ENCODE assay signal across 19 cellular contexts in genomic region chr1:108593448-108593847, GRCh38. TPM values are rescaled to one million over a fixed set of nuclear protein-coding genes. Genes with fewer than 3 reads are reported as not detected.
DNase-seq lines count a peak whose midpoint lies in the region; ATAC-seq, FAIRE-seq and TF ChIP-seq lines count a peak whose summit lies in the region.
"Had no signal": no experiment of that assay in that cellular context is flagged by ENCODE, and none has a peak within 500 bp of the region (broad histone marks: within the 10 kb centered on the region; RNA-seq: fewer than 3 reads in every experiment).

No MANE protein-coding gene starts in this region.

- H3K4me1 Mint-ChIP-seq in CD4-positive, alpha-beta memory T cell = peaks cover 23 to 37% (median 33%) of the 10 kb centered on the region in 4 donors
- peaks cover 45% of the 10 kb centered on the region for H3K4me1 Mint-ChIP-seq in activated T-helper 1 cell treated with anti-CD3 and anti-CD28 coated beads, Interleukin-12 subunit alpha, Interleukin-12 subunit beta, Interleukin-2, Interleukin-4 antibody, amounts not matched to agents 30 ng/mL and 10 ng/mL and 1 ng/mL, durations not matched to agents 14 hours and 24 hours and 36 hours (ENCODE audit: low read depth)
- H3K4me1 Mint-ChIP-seq in stimulated activated effector memory CD8-positive, alpha-beta T cell treated with anti-CD3 and anti-CD28 coated beads, Interleukin-12 subunit alpha, Interleukin-12 subunit beta, amount 100 ng/mL, for 72 hours = peaks cover 41% of the 10 kb centered on the region

- peaks cover 39% of the 10 kb centered on the region for H3K4me1 ChIP-seq in CD4-positive, alpha-beta memory T cell (ENCODE audit: insufficient read depth, low read length)
- peaks cover 0 to 5% of the 10 kb centered on the region in 2 experiments; a peak in 3 of 5 replicates for H3K4me1 ChIP-seq in K562 (replicated peaks in 1 of 2; ENCODE audit: control insufficient read depth in 2 of 2, insufficient read depth in 2 of 2, low read length in 2 of 2)
- H3K4me1 ChIP-seq: Caco-2 had no signal

- TF ChIP-seq POLR2A in K562 (conservative IDR thresholded peaks at IDR 0.05) = no peak

- 65% methylated on average over 2 of the region's 2 CpGs for WGBS in K562 (ENCODE audit: insufficient coverage, low coverage, missing lambda C conversion rate)

- H3K9me3 ChIP-seq in CD4-positive, alpha-beta memory T cell (ENCODE audit: control insufficient read depth in 1 of 2, low read length in 2 of 2) = no peaks in the 10 kb centered on the region
- H3K9me3 ChIP-seq in K562 (replicated peaks; ENCODE audit: control insufficient read depth, insufficient read depth, low read depth, low read length) = no peaks in the 10 kb centered on the region
- H3K9me3 ChIP-seq: A549, BLaER1, Caco-2 had no signal

- DNase-seq in CD4-positive, alpha-beta memory T cell = no peak
- DNase-seq in activated T-helper 1 cell treated with anti-CD3 and anti-CD28 coated beads, Interleukin-12 subunit alpha, Interleukin-12 subunit beta, Interleukin-2, Interleukin-4 antibody, amounts not matched to agents 30 ng/mL and 10 ng/mL and 1 ng/mL, durations not matched to agents 14 hours and 24 hours and 36 hours (ENCODE audit: low spot score) = no peak
- DNase-seq in K562 (ENCODE audit: extremely low read depth in 1 of 4, low spot score in 3 of 4) = no peak
- DNase-seq in stimulated activated effector memory CD8-positive, alpha-beta T cell treated with anti-CD3 and anti-CD28 coated beads, Interleukin-12 subunit alpha, Interleukin-12 subunit beta, amount 100 ng/mL, for 72 hours (ENCODE audit: low spot score in 2 of 2) = no peak
- DNase-seq in AML-193 (lab: John Stamatoyannopoulos, UW) = no peak
- no peak for DNase-seq in GM20000 (ENCODE audit: low spot score)
- DNase-seq: Caco-2, GOT3, H7, HFFc6 had no signal

- peaks cover 15% of the 10 kb centered on the region for H3K79me2 ChIP-seq in K562 (ENCODE audit: control insufficient read depth, insufficient read depth, low read length)

- TF ChIP-seq EP300 in K562 (IDR thresholded peaks at IDR 0.05; ENCODE audit: low read length) = no peak

- H3K4me3 Mint-ChIP-seq in CD4-positive, alpha-beta memory T cell = no peak overlapping the region
- no peak overlapping the region for H3K4me3 Mint-ChIP-seq in activated T-helper 1 cell treated with anti-CD3 and anti-CD28 coated beads, Interleukin-12 subunit alpha, Interleukin-12 subunit beta, Interleukin-2, Interleukin-4 antibody, amounts not matched to agents 30 ng/mL and 10 ng/mL and 1 ng/mL, durations not matched to agents 14 hours and 24 hours and 36 hours
- no peak overlapping the region for H3K4me3 Mint-ChIP-seq in stimulated activated effector memory CD8-positive, alpha-beta T cell treated with anti-CD3 and anti-CD28 coated beads, Interleukin-12 subunit alpha, Interleukin-12 subunit beta, amount 100 ng/mL, for 72 hours
- H3K4me3 Mint-ChIP-seq: HFFc6 had no signal

- H3K4me3 ChIP-seq in CD4-positive, alpha-beta memory T cell (ENCODE audit: low read length in 2 of 2) = no peak overlapping the region
- no peak overlapping the region for H3K4me3 ChIP-seq in K562
- H3K4me3 ChIP-seq: A549, BLaER1 had no signal

- in situ Hi-C loops in K562 (cut with MboI) = no loop called here

- POLR2A ChIA-PET in CD4-positive, alpha-beta memory T cell (lab: Charles Lee; ENCODE audit: partially characterized antibody) = interaction anchor here (3.3 kb wide), 1 partner anchor 33 kb away, joined by 20 read pairs; the partner anchor contains the start of gene EEIG2
- POLR2A ChIA-PET in K562 (lab: Yijun Ruan, JAX) = interaction anchor here (0.7 to 1.2 kb wide), 2 partner anchors 9 to 18 kb away, joined by 3 read pairs; no protein-coding TSS in a partner anchor

- H3K36me3 ChIP-seq in CD4-positive, alpha-beta memory T cell (ENCODE audit: insufficient read depth, low read length) = no peaks in the 10 kb centered on the region
- no peaks in the 10 kb centered on the region for H3K36me3 ChIP-seq in K562 (ENCODE audit: control insufficient read depth, insufficient read depth, low read length)

- no peak overlapping the region for H3K27ac ChIP-seq in CD4-positive, alpha-beta memory T cell (ENCODE audit: low read depth, low read length)
- H3K27ac ChIP-seq in K562 (ENCODE audit: extremely low read depth, low read depth, low read length) = no peak overlapping the region
- H3K27ac ChIP-seq: 22Rv1, A549, BLaER1, HL-60 had no signal

- H3K9me3 Mint-ChIP-seq in CD4-positive, alpha-beta memory T cell = no peaks in the 10 kb centered on the region
- H3K9me3 Mint-ChIP-seq in activated T-helper 1 cell treated with anti-CD3 and anti-CD28 coated beads, Interleukin-12 subunit alpha, Interleukin-12 subunit beta, Interleukin-2, Interleukin-4 antibody, amounts not matched to agents 30 ng/mL and 10 ng/mL and 1 ng/mL, durations not matched to agents 14 hours and 24 hours and 36 hours = no peaks in the 10 kb centered on the region
- no peaks in the 10 kb centered on the region for H3K9me3 Mint-ChIP-seq in stimulated activated effector memory CD8-positive, alpha-beta T cell treated with anti-CD3 and anti-CD28 coated beads, Interleukin-12 subunit alpha, Interleukin-12 subunit beta, amount 100 ng/mL, for 72 hours
- H3K9me3 Mint-ChIP-seq: HFFc6 had no signal

- TF ChIP-seq CTCF in K562 (IDR thresholded peaks at IDR 0.05 in 2 of 3, conservative IDR thresholded peaks at IDR 0.05 in 1 of 3; ENCODE audit: insufficient read depth in 2 of 3, low read depth in 1 of 3, low read length in 3 of 3) (no peak), GM20000 (IDR thresholded peaks at IDR 0.05; ENCODE audit: extremely low read depth, missing control alignments) (no peak)

- FAIRE-seq in K562 (lab: Jason Lieb, UNC) = no peak
- FAIRE-seq: A549, D721Med, G401.6, GM19239 had no signal

- H2AFZ ChIP-seq in K562 (ENCODE audit: low read depth, low read length) = no peak overlapping the region

- no peaks in the 10 kb centered on the region for H3K27me3 Mint-ChIP-seq in CD4-positive, alpha-beta memory T cell
- H3K27me3 Mint-ChIP-seq in activated T-helper 1 cell treated with anti-CD3 and anti-CD28 coated beads, Interleukin-12 subunit alpha, Interleukin-12 subunit beta, Interleukin-2, Interleukin-4 antibody, amounts not matched to agents 30 ng/mL and 10 ng/mL and 1 ng/mL, durations not matched to agents 14 hours and 24 hours and 36 hours (ENCODE audit: insufficient read depth) = peaks cover 2% of the 10 kb centered on the region

- intact Hi-C loops in CD4-positive, alpha-beta memory T cell (cut with micrococcal nuclease) = no loop called here
- intact Hi-C loops in activated T-helper 1 cell treated with anti-CD3 and anti-CD28 coated beads, Interleukin-12 subunit alpha, Interleukin-12 subunit beta, Interleukin-2, Interleukin-4 antibody, amounts not matched to agents 30 ng/mL and 10 ng/mL and 1 ng/mL, durations not matched to agents 14 hours and 24 hours and 36 hours (cut with micrococcal nuclease) = no loop called here
- intact Hi-C loops in K562 (cut with micrococcal nuclease) = no loop called here

- CTCF ChIA-PET in CD4-positive, alpha-beta memory T cell (lab: Charles Lee; ENCODE audit: partially characterized antibody) = interaction anchor here (1.0 to 3.1 kb wide), 2 partner anchors 32 to 82 kb away, joined by 3 to 12 read pairs; no protein-coding TSS in a partner anchor
- CTCF ChIA-PET in K562 (lab: Yijun Ruan, JAX; ENCODE audit: low intra/inter-chr PET ratio) = no interaction called here

- H3K27ac Mint-ChIP-seq in CD4-positive, alpha-beta memory T cell = peak overlapping the region in 4 of 7 donors; percentile 10 to 60 (median 44)
- peak overlapping the region; percentile 17 for H3K27ac Mint-ChIP-seq in activated T-helper 1 cell treated with anti-CD3 and anti-CD28 coated beads, Interleukin-12 subunit alpha, Interleukin-12 subunit beta, Interleukin-2, Interleukin-4 antibody, amounts not matched to agents 30 ng/mL and 10 ng/mL and 1 ng/mL, durations not matched to agents 14 hours and 24 hours and 36 hours
- H3K27ac Mint-ChIP-seq in stimulated activated effector memory CD8-positive, alpha-beta T cell treated with anti-CD3 and anti-CD28 coated beads, Interleukin-12 subunit alpha, Interleukin-12 subunit beta, amount 100 ng/mL, for 72 hours = peak overlapping the region; percentile 91
- H3K27ac Mint-ChIP-seq: HFFc6 had no signal

- no peak overlapping the region for H3K9ac ChIP-seq in K562 (ENCODE audit: insufficient read depth in 1 of 2, low read depth in 2 of 2, low read length in 2 of 2)
- H3K9ac ChIP-seq: BLaER1 had no signal

- no peaks in the 10 kb centered on the region for H3K27me3 ChIP-seq in CD4-positive, alpha-beta memory T cell (ENCODE audit: insufficient read depth, low read length)
- H3K27me3 ChIP-seq in K562 (ENCODE audit: control insufficient read depth in 2 of 2, insufficient read depth in 2 of 2, low read length in 2 of 2) = no peaks in the 10 kb centered on the region
- H3K27me3 ChIP-seq: BLaER1 had no signal

- H3K36me3 Mint-ChIP-seq in CD4-positive, alpha-beta memory T cell = peaks cover 0 to 5% of the 10 kb centered on the region in 2 donors
- peaks cover 6% of the 10 kb centered on the region for H3K36me3 Mint-ChIP-seq in activated T-helper 1 cell treated with anti-CD3 and anti-CD28 coated beads, Interleukin-12 subunit alpha, Interleukin-12 subunit beta, Interleukin-2, Interleukin-4 antibody, amounts not matched to agents 30 ng/mL and 10 ng/mL and 1 ng/mL, durations not matched to agents 14 hours and 24 hours and 36 hours (ENCODE audit: low read depth)
- H3K36me3 Mint-ChIP-seq in stimulated activated effector memory CD8-positive, alpha-beta T cell treated with anti-CD3 and anti-CD28 coated beads, Interleukin-12 subunit alpha, Interleukin-12 subunit beta, amount 100 ng/mL, for 72 hours = no peaks in the 10 kb centered on the region

- TF ChIP-seq RAD21 in K562 (CRISPR knock-in tag; conservative IDR thresholded peaks at IDR 0.05 in 1 of 2, IDR thresholded peaks at IDR 0.05 in 1 of 2) = no peak

- peaks cover 4% of the 10 kb centered on the region for H4K20me1 ChIP-seq in K562 (replicated peaks; ENCODE audit: control insufficient read depth, insufficient read depth, low read length)

- no peak for ATAC-seq in K562
- no peak for ATAC-seq in stimulated activated effector memory CD8-positive, alpha-beta T cell treated with anti-CD3 and anti-CD28 coated beads, Interleukin-12 subunit alpha, Interleukin-12 subunit beta, amount 100 ng/mL, for 72 hours
- no peak for ATAC-seq in GM18907 (IDR thresholded peaks at IDR 0.05; ENCODE audit: unreplicated experiment)
- ATAC-seq: A549, HCT116 had no signal

- no peak overlapping the region for H3K4me2 ChIP-seq in K562 (ENCODE audit: insufficient read depth, low read length)
- H3K4me2 ChIP-seq: A549, BLaER1 had no signal

- BruUV-seq in K562 (replicated peaks; lab: Mats Ljungman, UMichigan) = no TSS peak

- H3K9me1 ChIP-seq in K562 (ENCODE audit: control insufficient read depth, insufficient read depth, low read length) = no peaks in the 10 kb centered on the region

RNA-seq across cellular contexts. Expression of gene EEIG2, which starts 33.5 kb away (rescaled TPM):
- total RNA-seq in CD4-positive, alpha-beta memory T cell = 10 to 100 TPM in 1 of 2 experiments, 1 to 10 TPM in 1; 9.2 to 10.7 TPM
- 1 to 10 TPM in 1 of 2 donors, under 1 TPM in 1; 0.33 to 1.3 TPM for polyA plus RNA-seq in CD4-positive, alpha-beta memory T cell
- total RNA-seq in activated T-helper 1 cell treated with anti-CD3 and anti-CD28 coated beads, Interleukin-12 subunit alpha, Interleukin-12 subunit beta, Interleukin-2, Interleukin-4 antibody, amounts not matched to agents 30 ng/mL and 10 ng/mL and 1 ng/mL, durations not matched to agents 14 hours and 24 hours and 36 hours = 16.7 and 18.5 TPM in 2 replicates
- 7.7 and 20.8 TPM in 2 replicates for total RNA-seq in K562 (2011; cell fraction: chromatin; rRNA removed; ENCODE audit: low replicate concordance)
- total RNA-seq in K562 (2011; cell fraction: nucleolus; rRNA removed) = 3.3 and 4.5 TPM in 2 replicates
- 9.1 and 18.0 TPM in 2 replicates for total RNA-seq in K562 (2011; cell fraction: nucleoplasm; rRNA removed)
- total RNA-seq in K562 (2014; rRNA removed) = 13.9 and 14.5 TPM in 2 replicates
- 26.9 and 27.3 TPM in 2 replicates for total RNA-seq in K562 (2014; rRNA removed; fragmentation: Illumina TruSeq; extraction: Trizol)
- total RNA-seq in K562 (2015; rRNA removed; fragmentation: Illumina TruSeq; extraction: Trizol) = 21.8 and 24.4 TPM in 2 replicates
- 21.0 and 22.8 TPM in 2 replicates for total RNA-seq in K562 (2021)
- 18.8 and 21.1 TPM in 2 replicates for polyA plus RNA-seq in K562 (2011; rRNA removed)
- polyA plus RNA-seq in K562 (2011; cell fraction: cytosol; rRNA removed) = 4.0 and 10.7 TPM in 2 replicates
- polyA plus RNA-seq in K562 (2011; cell fraction: nucleus; rRNA removed) = 6.8 and 10.7 TPM in 2 replicates
- 10.8 and 18.5 TPM in 2 replicates for polyA plus RNA-seq in K562 (2012)
- 11.8 and 15.2 TPM in 2 replicates for polyA plus RNA-seq in K562 (2014; fragmentation: Illumina TruSeq; extraction: Trizol)
- polyA plus RNA-seq in K562 (2014; fragmentation: Nextera tagmentation; extraction: Ambion mirVana) = 1 to 10 TPM; 6.1 to 8.0 TPM
- polyA plus RNA-seq in K562 (2014; rRNA removed) = 12.2 and 12.7 TPM in 2 replicates
- 30.8 and 35.3 TPM in 2 replicates for polyA minus RNA-seq in K562 (2011; rRNA and poly(A)+ RNA removed)
- polyA minus RNA-seq in K562 (2011; cell fraction: cytosol; rRNA and poly(A)+ RNA removed) = 13.7 and 16.0 TPM in 2 replicates
- polyA minus RNA-seq in K562 (2011; cell fraction: nucleus; rRNA and poly(A)+ RNA removed) = 6.6 and 11.7 TPM in 2 replicates

Comparison
In these comparisons a context has a peak if more than half of its experiments do, and no peak if none do; other contexts are left out.
1. H3K27ac Mint-ChIP-seq: peak in every context shown above with its lines; median percentile 91 in stimulated activated effector memory CD8-positive, alpha-beta T cell treated with anti-CD3 and anti-CD28 coated beads, Interleukin-12 subunit alpha, Interleukin-12 subunit beta, amount 100 ng/mL, for 72 hours; 44 in CD4-positive, alpha-beta memory T cell; 17 in activated T-helper 1 cell treated with anti-CD3 and anti-CD28 coated beads, Interleukin-12 subunit alpha, Interleukin-12 subunit beta, Interleukin-2, Interleukin-4 antibody, amounts not matched to agents 30 ng/mL and 10 ng/mL and 1 ng/mL, durations not matched to agents 14 hours and 24 hours and 36 hours.